15 cellular contexts compared by ENCODE assay signal in genomic region chr9:83239787-83240186, GRCh38.
"Had no signal": no experiment of that assay in that cellular context is flagged by ENCODE, and none has a peak within 500 bp of the region (broad histone marks: within the 10 kb centered on the region; RNA-seq: fewer than 3 reads in every experiment).

No MANE protein-coding gene starts in this region.

- H3K27ac Mint-ChIP-seq: activated CD8-positive, alpha-beta T cell treated with anti-CD3 and anti-CD28 coated beads, Interleukin-2, amount 10 ng/mL, durations not matched to agents 7 days and 5 days; activated naive CD8-positive, alpha-beta T cell treated with anti-CD3 and anti-CD28 coated beads, Interleukin-2, amount 10 ng/mL, durations not matched to agents 7 days and 5 days; naive thymus-derived CD8-positive, alpha-beta T cell; stimulated activated memory B cell treated with anti-CD40 and anti-IgM and Interleukin-4, amounts not matched to agents 10 μg/mL and 1 μg/mL and 100 μg/mL, for 72 hours; T-helper 17 cell had no signal

- H3K9me3 Mint-ChIP-seq: activated naive CD8-positive, alpha-beta T cell treated with anti-CD3 and anti-CD28 coated beads, Interleukin-2, amount 10 ng/mL, durations not matched to agents 7 days and 5 days; stimulated activated memory B cell treated with anti-CD40 and anti-IgM and Interleukin-4, amounts not matched to agents 10 μg/mL and 1 μg/mL and 100 μg/mL, for 72 hours had no signal

- ATAC-seq: activated CD8-positive, alpha-beta T cell treated with anti-CD3 and anti-CD28 coated beads, Interleukin-2, amount 10 ng/mL, durations not matched to agents 7 days and 5 days; body of pancreas; gastrocnemius medialis; naive thymus-derived CD8-positive, alpha-beta T cell; stimulated activated memory B cell treated with anti-CD40 and anti-IgM and Interleukin-4, amounts not matched to agents 10 μg/mL and 1 μg/mL and 100 μg/mL, for 72 hours; T-helper 17 cell; WTC11 had no signal

- DNase-seq: activated CD4-positive, alpha-beta T cell treated with anti-CD3 and anti-CD28 coated beads for 48 hours; activated CD8-positive, alpha-beta memory T cell treated with anti-CD3 and anti-CD28 coated beads, Interleukin-2, amount 50 U/mL, for 48 hours; activated CD8-positive, alpha-beta T cell treated with anti-CD3 and anti-CD28 coated beads, Interleukin-2, amount 10 ng/mL, durations not matched to agents 7 days and 5 days; activated naive CD8-positive, alpha-beta T cell treated with anti-CD3 and anti-CD28 coated beads, Interleukin-2, amount 10 ng/mL, durations not matched to agents 7 days and 5 days; dorsolateral prefrontal cortex; esophagus squamous epithelium; hypothalamus; naive thymus-derived CD8-positive, alpha-beta T cell; T-helper 17 cell had no signal

- H3K4me3 Mint-ChIP-seq: activated CD8-positive, alpha-beta T cell treated with anti-CD3 and anti-CD28 coated beads, Interleukin-2, amount 10 ng/mL, durations not matched to agents 7 days and 5 days; activated naive CD8-positive, alpha-beta T cell treated with anti-CD3 and anti-CD28 coated beads, Interleukin-2, amount 10 ng/mL, durations not matched to agents 7 days and 5 days; naive thymus-derived CD8-positive, alpha-beta T cell; stimulated activated memory B cell treated with anti-CD40 and anti-IgM and Interleukin-4, amounts not matched to agents 10 μg/mL and 1 μg/mL and 100 μg/mL, for 72 hours; T-helper 17 cell; WTC11 had no signal

- H3K9me3 ChIP-seq: body of pancreas, esophagus squamous epithelium, gastrocnemius medialis, transverse colon had no signal

- H3K4me1 Mint-ChIP-seq: activated naive CD8-positive, alpha-beta T cell treated with anti-CD3 and anti-CD28 coated beads, Interleukin-2, amount 10 ng/mL, durations not matched to agents 7 days and 5 days; naive thymus-derived CD8-positive, alpha-beta T cell; stimulated activated memory B cell treated with anti-CD40 and anti-IgM and Interleukin-4, amounts not matched to agents 10 μg/mL and 1 μg/mL and 100 μg/mL, for 72 hours; T-helper 17 cell had no signal

- H3K36me3 ChIP-seq: esophagus squamous epithelium, transverse colon had no signal

- H3K27me3 Mint-ChIP-seq: naive thymus-derived CD8-positive, alpha-beta T cell; stimulated activated memory B cell treated with anti-CD40 and anti-IgM and Interleukin-4, amounts not matched to agents 10 μg/mL and 1 μg/mL and 100 μg/mL, for 72 hours; T-helper 17 cell had no signal

- H3K27ac ChIP-seq: body of pancreas, dorsolateral prefrontal cortex, esophagus squamous epithelium, transverse colon had no signal

- H3K36me3 Mint-ChIP-seq: activated naive CD8-positive, alpha-beta T cell treated with anti-CD3 and anti-CD28 coated beads, Interleukin-2, amount 10 ng/mL, durations not matched to agents 7 days and 5 days; stimulated activated memory B cell treated with anti-CD40 and anti-IgM and Interleukin-4, amounts not matched to agents 10 μg/mL and 1 μg/mL and 100 μg/mL, for 72 hours had no signal

- H3K27me3 ChIP-seq: body of pancreas, dorsolateral prefrontal cortex, esophagus squamous epithelium, gastrocnemius medialis, transverse colon had no signal

- H3K4me3 ChIP-seq: body of pancreas, dorsolateral prefrontal cortex, esophagus squamous epithelium, gastrocnemius medialis, lung, transverse colon had no signal
